Comparison of ENCODE assay signal across 1 cellular context in the genomic region with DNA sequence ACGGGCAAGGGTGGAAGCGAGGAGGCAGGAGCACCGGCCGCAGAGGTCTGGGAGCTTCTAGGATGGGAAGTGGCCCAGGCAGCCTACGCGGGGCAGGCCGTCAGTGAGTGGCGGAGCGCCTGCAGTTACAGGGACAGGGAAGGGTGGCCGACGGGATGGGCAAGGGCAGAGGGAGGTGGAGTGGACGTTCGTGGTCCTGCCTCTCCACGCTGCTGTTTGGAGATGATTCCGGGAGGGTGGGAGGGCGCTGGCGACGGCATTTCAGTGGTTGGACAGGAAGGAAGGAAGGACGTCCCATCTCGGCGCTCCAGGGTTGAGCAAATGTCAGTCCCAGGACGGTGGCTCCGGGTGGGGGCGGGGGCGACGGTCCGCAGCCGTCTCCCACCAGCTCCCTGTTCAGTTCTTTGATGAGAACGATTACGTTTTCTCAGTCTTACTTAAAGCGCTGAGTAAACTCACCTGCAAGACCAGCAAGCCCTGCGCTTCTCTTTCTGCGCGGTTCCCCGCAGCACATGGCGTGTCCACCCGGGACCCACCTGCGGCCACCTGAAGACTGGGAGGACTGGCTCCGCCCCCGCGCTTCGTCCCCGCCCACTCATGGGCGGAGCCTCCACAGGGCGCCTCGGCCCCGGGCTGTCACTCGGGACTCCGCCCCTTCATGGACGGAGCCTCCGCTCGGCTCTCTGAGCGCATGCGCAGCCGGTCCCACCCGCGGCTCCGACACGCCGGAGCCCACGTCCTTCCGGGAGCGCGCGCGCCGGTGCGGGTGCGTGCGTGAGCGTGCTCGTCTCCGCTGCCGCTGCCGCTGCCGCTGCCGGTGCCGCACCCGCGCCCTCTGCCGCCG.
TF ChIP-seq lines count a peak whose summit lies in the region.

DNAJC5 (plus strand) TSS at position 769 of the 844 bp plus-strand sequence. CDS start 33,220 bp downstream, outside the sequence.

TF ChIP-seq in K562, 482 proteins besides CTCF, POLR2A, EP300 and RAD21 (continued from another document and continues in another):
- TF ChIP-seq, protein P1, sequence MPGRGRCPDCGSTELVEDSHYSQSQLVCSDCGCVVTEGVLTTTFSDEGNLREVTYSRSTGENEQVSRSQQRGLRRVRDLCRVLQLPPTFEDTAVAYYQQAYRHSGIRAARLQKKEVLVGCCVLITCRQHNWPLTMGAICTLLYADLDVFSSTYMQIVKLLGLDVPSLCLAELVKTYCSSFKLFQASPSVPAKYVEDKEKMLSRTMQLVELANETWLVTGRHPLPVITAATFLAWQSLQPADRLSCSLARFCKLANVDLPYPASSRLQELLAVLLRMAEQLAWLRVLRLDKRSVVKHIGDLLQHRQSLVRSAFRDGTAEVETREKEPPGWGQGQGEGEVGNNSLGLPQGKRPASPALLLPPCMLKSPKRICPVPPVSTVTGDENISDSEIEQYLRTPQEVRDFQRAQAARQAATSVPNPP (IDR thresholded peaks at IDR 0.05; ENCODE audit: borderline replicate concordance, insufficient read depth, insufficient read length) = no peak
- TF ChIP-seq TARDBP (IDR thresholded peaks at IDR 0.05) (peak; percentile 99), SPI1 (IDR thresholded peaks at IDR 0.05; ENCODE audit: borderline replicate concordance, low read depth, low read length) (no peak), HMGN3 (IDR thresholded peaks at IDR 0.05; ENCODE audit: borderline replicate concordance, extremely low read depth, insufficient read length, low read depth, low read length) (peak; percentile 74), GABPB1 (CRISPR knock-in tag; IDR thresholded peaks at IDR 0.05) (peak; percentile 46; the same call in 1 of the 2 replicates), BCL6 (CRISPR knock-in tag; IDR thresholded peaks at IDR 0.05) (no peak), VEZF1 (CRISPR knock-in tag; IDR thresholded peaks at IDR 0.05) (no peak; the same call in 1 of the 2 replicates), CHD1 (IDR thresholded peaks at IDR 0.05; ENCODE audit: low read length) (no peak), NFIC (IDR thresholded peaks at IDR 0.05) (peak; percentile 39; the same call in 1 of the 2 replicates), MEIS2 (IDR thresholded peaks at IDR 0.05; ENCODE audit: partially characterized antibody) (peak; percentile 93), ZFX (CRISPR knock-in tag; IDR thresholded peaks at IDR 0.05) (no peak), SIN3B (IDR thresholded peaks at IDR 0.05; ENCODE audit: low read depth) (0 out of 2 replicates have a peak, but pooled peaks have one; percentile 26), JUNB (CRISPR knock-in tag; conservative IDR thresholded peaks at IDR 0.05) (no peak), LARP7 (IDR thresholded peaks at IDR 0.05) (no peak), ZNF407 (IDR thresholded peaks at IDR 0.05; ENCODE audit: low read depth) (no peak), ZBTB7A (IDR thresholded peaks at IDR 0.05; ENCODE audit: borderline replicate concordance, control insufficient read depth, low read depth, low read length) (no peak), MIER1 (IDR thresholded peaks at IDR 0.05; ENCODE audit: low read depth) (no peak), ATF7 (IDR thresholded peaks at IDR 0.05) (peak; percentile 54), ZNF12 (CRISPR knock-in tag; IDR thresholded peaks at IDR 0.05) (no peak), GMEB1 (CRISPR knock-in tag; IDR thresholded peaks at IDR 0.05) (peak; percentile 97), BCOR (IDR thresholded peaks at IDR 0.05) (no peak), NRF1 (conservative IDR thresholded peaks at IDR 0.05 in 1 of 2, IDR thresholded peaks at IDR 0.05 in 1 of 2) (peak; percentile 97 to 98), UBTF (IDR thresholded peaks at IDR 0.05; ENCODE audit: borderline replicate concordance in 1 of 2, low read depth in 2 of 2, low read length in 2 of 2) (no peak), KLF1 (tag; IDR thresholded peaks at IDR 0.05) (peak; percentile 38; the same call in 1 of the 2 replicates), SLC30A9 (CRISPR knock-in tag; IDR thresholded peaks at IDR 0.05) (no peak), NONO (IDR thresholded peaks at IDR 0.05; ENCODE audit: low read depth in 2 of 2, low read length in 1 of 2) (peak in 1 of 2 experiments; percentile 79; a peak in 1 of 4 replicates), ZNF79 (CRISPR knock-in tag; IDR thresholded peaks at IDR 0.05; ENCODE audit: low read depth) (no peak), ZNF561 (CRISPR knock-in tag; conservative IDR thresholded peaks at IDR 0.05) (no peak), ZNF589 (CRISPR knock-in tag; IDR thresholded peaks at IDR 0.05; ENCODE audit: low read depth) (peak; percentile 48; the same call in 1 of the 2 replicates), ZNF184 (CRISPR knock-in tag; IDR thresholded peaks at IDR 0.05) (no peak), TBP (optimal IDR thresholded peaks at IDR 0.05; ENCODE audit: low read depth, low read length) (peak; percentile 50), SMAD4 (CRISPR knock-in tag; conservative IDR thresholded peaks at IDR 0.05) (peak; percentile 60; the same call in 1 of the 2 replicates), HNRNPLL (IDR thresholded peaks at IDR 0.05; ENCODE audit: low read depth, low read length, poor library complexity, severe bottlenecking) (no peak), TAF7 (tag; IDR thresholded peaks at IDR 0.05) (no peak), POLR2G (IDR thresholded peaks at IDR 0.05; ENCODE audit: low read depth, low read length) (peak; percentile 66)
- TF ChIP-seq, protein P2, sequence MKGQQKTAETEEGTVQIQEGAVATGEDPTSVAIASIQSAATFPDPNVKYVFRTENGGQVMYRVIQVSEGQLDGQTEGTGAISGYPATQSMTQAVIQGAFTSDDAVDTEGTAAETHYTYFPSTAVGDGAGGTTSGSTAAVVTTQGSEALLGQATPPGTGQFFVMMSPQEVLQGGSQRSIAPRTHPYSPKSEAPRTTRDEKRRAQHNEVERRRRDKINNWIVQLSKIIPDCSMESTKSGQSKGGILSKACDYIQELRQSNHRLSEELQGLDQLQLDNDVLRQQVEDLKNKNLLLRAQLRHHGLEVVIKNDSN (CRISPR knock-in tag; IDR thresholded peaks at IDR 0.05) = no peak
- TF ChIP-seq, protein P3, sequence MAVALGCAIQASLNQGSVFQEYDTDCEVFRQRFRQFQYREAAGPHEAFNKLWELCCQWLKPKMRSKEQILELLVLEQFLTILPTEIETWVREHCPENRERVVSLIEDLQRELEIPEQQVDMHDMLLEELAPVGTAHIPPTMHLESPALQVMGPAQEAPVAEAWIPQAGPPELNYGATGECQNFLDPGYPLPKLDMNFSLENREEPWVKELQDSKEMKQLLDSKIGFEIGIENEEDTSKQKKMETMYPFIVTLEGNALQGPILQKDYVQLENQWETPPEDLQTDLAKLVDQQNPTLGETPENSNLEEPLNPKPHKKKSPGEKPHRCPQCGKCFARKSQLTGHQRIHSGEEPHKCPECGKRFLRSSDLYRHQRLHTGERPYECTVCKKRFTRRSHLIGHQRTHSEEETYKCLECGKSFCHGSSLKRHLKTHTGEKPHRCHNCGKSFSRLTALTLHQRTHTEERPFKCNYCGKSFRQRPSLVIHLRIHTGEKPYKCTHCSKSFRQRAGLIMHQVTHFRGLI (CRISPR knock-in tag; IDR thresholded peaks at IDR 0.05) = no peak
- TF ChIP-seq, protein P4, sequence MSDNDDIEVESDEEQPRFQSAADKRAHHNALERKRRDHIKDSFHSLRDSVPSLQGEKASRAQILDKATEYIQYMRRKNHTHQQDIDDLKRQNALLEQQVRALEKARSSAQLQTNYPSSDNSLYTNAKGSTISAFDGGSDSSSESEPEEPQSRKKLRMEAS (CRISPR knock-in tag; IDR thresholded peaks at IDR 0.05) = peak; percentile 89
- TF ChIP-seq, protein P5, sequence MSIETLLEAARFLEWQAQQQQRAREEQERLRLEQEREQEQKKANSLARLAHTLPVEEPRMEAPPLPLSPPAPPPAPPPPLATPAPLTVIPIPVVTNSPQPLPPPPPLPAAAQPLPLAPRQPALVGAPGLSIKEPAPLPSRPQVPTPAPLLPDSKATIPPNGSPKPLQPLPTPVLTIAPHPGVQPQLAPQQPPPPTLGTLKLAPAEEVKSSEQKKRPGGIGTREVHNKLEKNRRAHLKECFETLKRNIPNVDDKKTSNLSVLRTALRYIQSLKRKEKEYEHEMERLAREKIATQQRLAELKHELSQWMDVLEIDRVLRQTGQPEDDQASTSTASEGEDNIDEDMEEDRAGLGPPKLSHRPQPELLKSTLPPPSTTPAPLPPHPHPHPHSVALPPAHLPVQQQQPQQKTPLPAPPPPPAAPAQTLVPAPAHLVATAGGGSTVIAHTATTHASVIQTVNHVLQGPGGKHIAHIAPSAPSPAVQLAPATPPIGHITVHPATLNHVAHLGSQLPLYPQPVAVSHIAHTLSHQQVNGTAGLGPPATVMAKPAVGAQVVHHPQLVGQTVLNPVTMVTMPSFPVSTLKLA (conservative IDR thresholded peaks at IDR 0.05) = peak; percentile 54 to 74
